1 cellular context compared by ENCODE assay signal in genomic region chr9:130575514-130575913, GRCh38.
TF ChIP-seq lines count a peak whose summit lies in the region.

No MANE protein-coding gene starts in this region.

TF ChIP-seq in K562, 482 proteins besides CTCF, POLR2A, EP300 and RAD21:
- TF ChIP-seq, protein P1, sequence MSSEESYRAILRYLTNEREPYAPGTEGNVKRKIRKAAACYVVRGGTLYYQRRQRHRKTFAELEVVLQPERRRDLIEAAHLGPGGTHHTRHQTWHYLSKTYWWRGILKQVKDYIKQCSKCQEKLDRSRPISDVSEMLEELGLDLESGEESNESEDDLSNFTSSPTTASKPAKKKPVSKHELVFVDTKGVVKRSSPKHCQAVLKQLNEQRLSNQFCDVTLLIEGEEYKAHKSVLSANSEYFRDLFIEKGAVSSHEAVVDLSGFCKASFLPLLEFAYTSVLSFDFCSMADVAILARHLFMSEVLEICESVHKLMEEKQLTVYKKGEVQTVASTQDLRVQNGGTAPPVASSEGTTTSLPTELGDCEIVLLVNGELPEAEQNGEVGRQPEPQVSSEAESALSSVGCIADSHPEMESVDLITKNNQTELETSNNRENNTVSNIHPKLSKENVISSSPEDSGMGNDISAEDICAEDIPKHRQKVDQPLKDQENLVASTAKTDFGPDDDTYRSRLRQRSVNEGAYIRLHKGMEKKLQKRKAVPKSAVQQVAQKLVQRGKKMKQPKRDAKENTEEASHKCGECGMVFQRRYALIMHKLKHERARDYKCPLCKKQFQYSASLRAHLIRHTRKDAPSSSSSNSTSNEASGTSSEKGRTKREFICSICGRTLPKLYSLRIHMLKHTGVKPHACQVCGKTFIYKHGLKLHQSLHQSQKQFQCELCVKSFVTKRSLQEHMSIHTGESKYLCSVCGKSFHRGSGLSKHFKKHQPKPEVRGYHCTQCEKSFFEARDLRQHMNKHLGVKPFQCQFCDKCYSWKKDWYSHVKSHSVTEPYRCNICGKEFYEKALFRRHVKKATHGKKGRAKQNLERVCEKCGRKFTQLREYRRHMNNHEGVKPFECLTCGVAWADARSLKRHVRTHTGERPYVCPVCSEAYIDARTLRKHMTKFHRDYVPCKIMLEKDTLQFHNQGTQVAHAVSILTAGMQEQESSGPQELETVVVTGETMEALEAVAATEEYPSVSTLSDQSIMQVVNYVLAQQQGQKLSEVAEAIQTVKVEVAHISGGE (CRISPR knock-in tag; IDR thresholded peaks at IDR 0.05), result no peak
- TF ChIP-seq ZNF79 (CRISPR knock-in tag; IDR thresholded peaks at IDR 0.05; ENCODE audit: low read depth) (no peak), RBM15 (IDR thresholded peaks at IDR 0.05; ENCODE audit: insufficient read depth, low read length) (no peak)
